In the genomic region with DNA sequence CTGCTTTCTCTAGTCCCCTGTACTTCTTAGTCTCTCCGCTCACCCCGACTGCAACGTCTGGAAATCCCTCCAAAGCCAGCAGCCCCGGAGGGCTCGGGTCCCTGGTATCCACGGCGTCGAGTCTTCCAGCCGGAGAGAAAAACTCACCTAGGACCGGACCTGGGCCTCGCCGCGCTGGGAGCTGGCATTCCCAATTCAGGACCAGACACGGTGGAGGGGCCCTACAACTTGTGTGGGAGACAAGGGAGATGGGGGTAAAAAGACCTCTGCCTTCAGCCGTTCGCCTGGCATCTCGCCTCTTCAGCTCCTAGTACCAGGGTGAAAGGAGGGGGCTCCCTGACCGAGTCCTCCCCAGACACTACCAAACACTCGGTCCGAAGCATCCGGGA, we compare ENCODE assay signal across 1 cellular context.
TF ChIP-seq lines count a peak whose summit lies in the region.

No MANE protein-coding gene starts in this region.

TF ChIP-seq in HCT116, 20 proteins besides CTCF, POLR2A, EP300 and RAD21:
- no peak for TF ChIP-seq SIN3A (IDR thresholded peaks at IDR 0.05; ENCODE audit: low read depth)
- TF ChIP-seq POLR2AphosphoS5 (IDR thresholded peaks at IDR 0.05; ENCODE audit: low read depth, low read length) = no peak
- no peak for TF ChIP-seq ELF1 (IDR thresholded peaks at IDR 0.05; ENCODE audit: borderline replicate concordance, low read depth)
